In the genomic region with DNA sequence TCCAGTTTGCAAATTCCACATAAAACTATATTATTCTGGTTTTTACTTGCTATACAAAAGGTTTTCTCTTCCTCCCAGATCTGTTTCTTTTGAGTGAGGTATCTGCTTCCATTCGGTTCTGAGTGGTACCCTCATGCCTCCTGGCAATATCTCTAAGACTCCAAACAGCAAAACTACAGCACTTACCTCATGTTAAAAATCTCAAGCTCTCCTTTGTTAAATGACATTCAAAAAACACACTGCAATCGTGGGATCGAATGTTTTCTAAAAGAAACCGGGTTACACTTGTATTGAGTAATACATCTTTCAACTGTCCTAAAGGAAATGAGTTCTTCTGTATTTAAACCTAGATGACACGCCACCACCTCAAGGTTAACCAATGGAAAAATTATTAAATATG, we compare ENCODE assay signal across 13 cellular contexts. TPM values are rescaled to one million over a fixed set of nuclear protein-coding genes. Genes with fewer than 3 reads are reported as not detected.
DNase-seq lines count a peak whose midpoint lies in the region; TF ChIP-seq lines count a peak whose summit lies in the region.
"Had no signal": no experiment of that assay in that cellular context is flagged by ENCODE, and none has a peak within 500 bp of the region (broad histone marks: within the 10 kb centered on the region; RNA-seq: fewer than 3 reads in every experiment).

No MANE protein-coding gene starts in this region.

- peak overlapping the region; percentile 27; the same call in 1 of the 2 replicates for H3K27ac ChIP-seq in HL-60 (replicated peaks)

- no peaks in the 10 kb centered on the region for H3K27me3 ChIP-seq in HL-60 (ENCODE audit: insufficient read depth, poor library complexity, severe bottlenecking)

- H3K4me1 Mint-ChIP-seq in activated naive CD8-positive, alpha-beta T cell (ENCODE audit: low read depth): peaks cover 68% of the 10 kb centered on the region
- peaks cover 13% of the 10 kb centered on the region for H3K4me1 Mint-ChIP-seq in nephron progenitor cell

- TF ChIP-seq CTCF in HL-60 (IDR thresholded peaks at IDR 0.05; ENCODE audit: insufficient read depth, low read length): no peak
- no peak for TF ChIP-seq CTCF in nephron progenitor cell (IDR thresholded peaks at IDR 0.05)

- peak overlapping the region; percentile 35 for H3K4me3 Mint-ChIP-seq in activated naive CD8-positive, alpha-beta T cell
- H3K4me3 Mint-ChIP-seq in nephron progenitor cell: no peak overlapping the region
- H3K4me3 Mint-ChIP-seq: central memory CD8-positive, alpha-beta T cell had no signal

- peaks cover 24% of the 10 kb centered on the region for H3K36me3 Mint-ChIP-seq in activated naive CD8-positive, alpha-beta T cell
- H3K36me3 Mint-ChIP-seq in nephron progenitor cell (ENCODE audit: low read depth): peaks cover 94% of the 10 kb centered on the region

- DNase-seq in SIG-M5 treated with dmso at 0.1 percent for 504 hours (lab: John Stamatoyannopoulos, UW; ENCODE audit: unreplicated experiment) (peak; percentile 39), SIG-M5 (lab: John Stamatoyannopoulos, UW) (no peak), HL-60 (ENCODE audit: low read depth in 1 of 2, low spot score in 1 of 2) (no peak), nephron progenitor cell (no peak), dermis blood vessel endothelial cell (no peak), KG1 (lab: John Stamatoyannopoulos, UW) (no peak), D341Med (ENCODE audit: low spot score) (no peak)
- DNase-seq: C1 segment of cervical spinal cord, DND-41, NCI-H2081, NCI-H524 had no signal

- H3K27me3 Mint-ChIP-seq in activated naive CD8-positive, alpha-beta T cell: no peaks in the 10 kb centered on the region
- no peaks in the 10 kb centered on the region for H3K27me3 Mint-ChIP-seq in nephron progenitor cell (ENCODE audit: low read depth, poor library complexity)
- H3K27me3 Mint-ChIP-seq: central memory CD8-positive, alpha-beta T cell had no signal

- no peak overlapping the region for H3K4me3 ChIP-seq in HL-60 (replicated peaks; ENCODE audit: insufficient read depth, low read length)

- no peaks in the 10 kb centered on the region for H3K9me3 Mint-ChIP-seq in activated naive CD8-positive, alpha-beta T cell (ENCODE audit: low read depth)
- H3K9me3 Mint-ChIP-seq in nephron progenitor cell: peaks cover 31% of the 10 kb centered on the region
- H3K9me3 Mint-ChIP-seq: central memory CD8-positive, alpha-beta T cell had no signal

- H3K27ac Mint-ChIP-seq in activated naive CD8-positive, alpha-beta T cell: peak overlapping the region; percentile 78
- H3K27ac Mint-ChIP-seq in nephron progenitor cell: peak overlapping the region; percentile 53

RNA-seq across cellular contexts. Expression of a gene that starts 11.1 kb away (rescaled TPM):
- total RNA-seq in dermis blood vessel endothelial cell: 95.0 and 154 TPM in 2 replicates

RNA-seq across cellular contexts. Expression of a gene that starts 45.2 kb away (rescaled TPM):
- total RNA-seq in dermis blood vessel endothelial cell: 109 and 120 TPM in 2 replicates
